ENCODE assay signal across 14 cellular contexts in the genomic region with DNA sequence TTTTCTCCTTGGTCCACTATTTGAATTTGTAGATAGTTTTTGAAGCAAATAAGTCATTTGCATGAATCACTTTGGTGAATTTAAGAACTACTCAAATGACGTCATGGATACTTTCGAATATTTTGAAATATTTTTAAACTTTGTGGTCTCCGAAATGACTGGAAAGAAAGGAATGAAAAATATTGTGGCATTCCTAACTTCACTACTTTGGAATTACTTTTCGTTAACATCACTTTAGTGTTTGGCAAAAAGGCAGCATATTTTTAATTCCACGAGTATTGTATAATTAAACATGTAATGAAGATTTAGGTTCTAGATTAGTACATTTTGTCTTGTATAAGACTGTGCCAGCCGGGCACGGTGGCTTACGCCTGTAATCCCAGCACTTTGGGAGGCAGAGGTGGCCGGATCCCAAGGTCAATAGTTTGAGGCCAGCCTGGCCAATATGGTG. TPM values are rescaled to one million over a fixed set of nuclear protein-coding genes. Genes with fewer than 3 reads are reported as not detected.
DNase-seq lines count a peak whose midpoint lies in the region; ATAC-seq and TF ChIP-seq lines count a peak whose summit lies in the region.
"Had no signal": no experiment of that assay in that cellular context is flagged by ENCODE, and none has a peak within 500 bp of the region (broad histone marks: within the 10 kb centered on the region; RNA-seq: fewer than 3 reads in every experiment).

No MANE protein-coding gene starts in this region.

- H3K4me1 Mint-ChIP-seq in HFFc6 (ENCODE audit: low read depth), result peaks cover 32% of the 10 kb centered on the region

- ATAC-seq in gastroesophageal sphincter (peak; percentile 22), aorta (ENCODE audit: low FRiP score) (no peak)
- ATAC-seq: activated CD4-positive, CD25-positive, alpha-beta regulatory T cell treated with anti-CD3 and anti-CD28 coated beads, Interleukin-2, amount 50 U/mL, for 24 hours had no signal

- H3K9me3 ChIP-seq in gastroesophageal sphincter, result no peaks in the 10 kb centered on the region
- no peaks in the 10 kb centered on the region for H3K9me3 ChIP-seq in aorta (ENCODE audit: control insufficient read depth, low read length)
- H3K9me3 ChIP-seq in suprapubic skin, result no peaks in the 10 kb centered on the region

- peaks cover 4% of the 10 kb centered on the region; the same call in 1 of the 2 replicates for H3K27me3 Mint-ChIP-seq in HFFc6 (ENCODE audit: insufficient read depth)

- H3K27ac Mint-ChIP-seq in HFFc6, result peak overlapping the region; percentile 67

- no peaks in the 10 kb centered on the region for H3K9me3 Mint-ChIP-seq in HFFc6
- H3K9me3 Mint-ChIP-seq: neural crest cell had no signal

- TF ChIP-seq POLR2A in gastroesophageal sphincter (IDR thresholded peaks at IDR 0.05) (no peak), suprapubic skin (IDR thresholded peaks at IDR 0.05) (no peak)

- H3K4me3 Mint-ChIP-seq in HFFc6, result peak overlapping the region; percentile 25
- H3K4me3 Mint-ChIP-seq: neural crest cell had no signal

- H3K4me3 ChIP-seq in astrocyte of the cerebellum (ENCODE audit: low read depth, low read length) (no peak overlapping the region), gastroesophageal sphincter (no peak overlapping the region), aorta (ENCODE audit: low read length in 2 of 2) (no peak overlapping the region), suprapubic skin (no peak overlapping the region)
- H3K4me3 ChIP-seq: hepatocyte, smooth muscle cell had no signal

- TF ChIP-seq CTCF in HFFc6 (IDR thresholded peaks at IDR 0.05) (no peak), astrocyte of the cerebellum (IDR thresholded peaks at IDR 0.05; ENCODE audit: low read depth, low read length, missing control alignments) (no peak), gastroesophageal sphincter (IDR thresholded peaks at IDR 0.05) (no peak), suprapubic skin (IDR thresholded peaks at IDR 0.05) (no peak), GM10266 (IDR thresholded peaks at IDR 0.05; ENCODE audit: control insufficient read depth, insufficient read depth, low read depth, missing control alignments) (no peak)

- no peaks in the 10 kb centered on the region for H3K36me3 Mint-ChIP-seq in HFFc6 (ENCODE audit: low read depth)

- in situ Hi-C loops in astrocyte of the cerebellum (cut with HindIII; ENCODE audit: low sequenced_read_pairs), result no loop called here

- intact Hi-C loops in aorta (cut with DNase I), result loop anchor here in 1 of 2 donors (10.0 kb wide), 1 partner anchor 248 kb away; no protein-coding TSS in a partner anchor

- no peaks in the 10 kb centered on the region for H3K36me3 ChIP-seq in gastroesophageal sphincter
- no peaks in the 10 kb centered on the region for H3K36me3 ChIP-seq in aorta (ENCODE audit: control insufficient read depth in 1 of 2, insufficient read depth in 2 of 2, low read length in 1 of 2)
- no peaks in the 10 kb centered on the region for H3K36me3 ChIP-seq in suprapubic skin

- DNase-seq in HFFc6 (peak; percentile 93), astrocyte of the cerebellum (ENCODE audit: low read depth) (peak; percentile 79), aorta (peak; percentile 69 to 88), suprapubic skin (ENCODE audit: low spot score in 2 of 2) (no peak), NCI-H1694 (lab: John Stamatoyannopoulos, UW) (no peak), GM10266 (ENCODE audit: extremely low spot score) (no peak)
- DNase-seq: amygdala; effector CD4-positive, alpha-beta T cell; substantia nigra had no signal

- H3K27me3 ChIP-seq in gastroesophageal sphincter (no peaks in the 10 kb centered on the region), aorta (ENCODE audit: control insufficient read depth in 1 of 2, insufficient read depth in 2 of 2, low read length in 1 of 2) (no peaks in the 10 kb centered on the region), suprapubic skin (no peaks in the 10 kb centered on the region)
- H3K27me3 ChIP-seq: hepatocyte had no signal

- TF ChIP-seq EP300 in gastroesophageal sphincter (IDR thresholded peaks at IDR 0.05) (no peak), suprapubic skin (IDR thresholded peaks at IDR 0.05) (no peak)

- peaks cover 0 to 10% (median 0%) of the 10 kb centered on the region in 3 donors for H3K4me1 ChIP-seq in gastroesophageal sphincter
- peaks cover 0 to 1% of the 10 kb centered on the region in 2 donors for H3K4me1 ChIP-seq in aorta (ENCODE audit: control insufficient read depth in 1 of 2, insufficient read depth in 2 of 2, low read length in 2 of 2)
- no peaks in the 10 kb centered on the region for H3K4me1 ChIP-seq in suprapubic skin

- 48 to 58% methylated on average over 8 to 9 of the region's 9 CpGs for WGBS in gastroesophageal sphincter (ENCODE audit: low coverage in 1 of 2), 2 donors
- 4 to 5% methylated on average over 9 of the region's 9 CpGs for WGBS in aorta, 2 donors
- 70% methylated on average over 9 of the region's 9 CpGs for WGBS in suprapubic skin

- H3K27ac ChIP-seq in gastroesophageal sphincter (no peak overlapping the region), aorta (ENCODE audit: low read depth in 1 of 2, low read length in 2 of 2) (no peak overlapping the region), suprapubic skin (no peak overlapping the region)
- H3K27ac ChIP-seq: hepatocyte had no signal

RNA-seq across cellular contexts. Expression of a gene that starts 35.3 kb away (rescaled TPM):
- total RNA-seq in HFFc6 (2021; fragmentation: NEBNext Ultra II Directional; extraction: Animal tissue kit (Norgen Biotek cat#: 25700)), result 10 to 100 TPM; 11.8 to 13.6 (median 12.6) TPM
- total RNA-seq in gastroesophageal sphincter, result 10 to 100 TPM; 35.5 to 48.7 (median 44.3) TPM
- 10 to 100 TPM; 27.6 to 32.4 TPM for total RNA-seq in aorta
- 10 to 100 TPM; 14.8 to 16.5 TPM for polyA plus RNA-seq in aorta
- 10 to 100 TPM; 21.2 to 37.9 (median 30.2) TPM for total RNA-seq in suprapubic skin

Comparison
In these comparisons a context has a peak if more than half of its experiments do, and no peak if none do; other contexts are left out.
1. DNase-seq: peak in HFFc6 (single experiment), astrocyte of the cerebellum (single experiment) and aorta (2 of 2); none in suprapubic skin (0 of 2), NCI-H1694 (single experiment) and GM10266 (single experiment).